Comparison of ENCODE assay signal across 19 cellular contexts in the genomic region with DNA sequence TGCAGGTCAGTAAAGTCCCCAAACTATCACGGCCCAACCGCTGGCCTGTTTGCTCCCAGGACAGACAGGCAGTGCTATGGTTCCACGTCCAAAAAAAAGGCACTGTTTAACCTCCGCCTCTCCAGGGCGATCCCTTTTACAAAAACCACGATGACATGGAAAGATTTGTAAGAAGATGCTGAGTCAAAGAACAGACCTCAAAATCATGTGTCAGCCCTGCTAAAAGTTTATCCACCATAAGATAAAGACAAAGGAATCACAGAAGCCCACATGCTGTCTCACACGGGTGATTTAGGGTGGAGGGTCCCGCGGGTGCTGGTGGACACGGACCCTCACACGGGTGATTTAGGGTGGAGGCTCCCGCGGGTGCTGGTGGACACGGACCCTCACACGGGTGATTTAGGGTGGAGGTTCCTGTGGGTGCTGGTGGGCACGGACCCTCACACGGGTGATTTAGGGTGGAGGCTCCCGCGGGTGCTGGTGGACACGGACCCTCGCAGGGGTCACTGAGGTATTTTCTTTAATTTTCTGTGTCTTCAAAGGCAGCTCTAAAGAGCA.
DNase-seq lines count a peak whose midpoint lies in the region; ATAC-seq, FAIRE-seq and TF ChIP-seq lines count a peak whose summit lies in the region.
"Had no signal": no experiment of that assay in that cellular context is flagged by ENCODE, and none has a peak within 500 bp of the region (broad histone marks: within the 10 kb centered on the region; RNA-seq: fewer than 3 reads in every experiment).

No MANE protein-coding gene starts in this region.

- H3K9me3 ChIP-seq in BLaER1 (no peaks in the 10 kb centered on the region), IMR-90 (ENCODE audit: control insufficient read depth, insufficient read depth, low read length) (no peaks in the 10 kb centered on the region), neutrophil (no peaks in the 10 kb centered on the region)
- H3K9me3 ChIP-seq: MG63, pancreas had no signal

- H2BK5ac ChIP-seq in IMR-90 (ENCODE audit: low read depth, low read length, poor library complexity, severe bottlenecking), result no peak overlapping the region

- TF ChIP-seq CTCF in IMR-90 (conservative IDR thresholded peaks at IDR 0.05; ENCODE audit: low read depth, low read length) (no peak), bronchial epithelial cell (IDR thresholded peaks at IDR 0.05; ENCODE audit: insufficient read depth, low read length, severe bottlenecking) (no peak), neutrophil (IDR thresholded peaks at IDR 0.05) (no peak)
- TF ChIP-seq CTCF in activated CD8-positive, alpha-beta T cell treated with anti-CD3 and anti-CD28 coated beads for 36 hours (IDR thresholded peaks at IDR 0.05), result no peak

- H2BK120ac ChIP-seq in IMR-90 (ENCODE audit: low read depth, low read length), result no peak overlapping the region

- TF ChIP-seq RAD21 in IMR-90 (IDR thresholded peaks at IDR 0.05; ENCODE audit: low read length), result no peak

- in situ Hi-C loops in IMR-90 (cut with MboI; ENCODE audit: low sequenced_read_pairs), result no loop called here

- H2AFZ ChIP-seq in IMR-90 (replicated peaks; ENCODE audit: low read length, poor library complexity), result no peak overlapping the region

- H3K9me3 Mint-ChIP-seq in activated CD8-positive, alpha-beta T cell treated with anti-CD3 and anti-CD28 coated beads for 36 hours, result no peaks in the 10 kb centered on the region
- H3K9me3 Mint-ChIP-seq: endodermal cell; T-helper 2 cell treated with Interferon-gamma antibody and Interleukin-4, amounts not matched to agents 5 μg/mL and 100 μg/mL, for 36 hours had no signal

- H3K4me2 ChIP-seq in BLaER1 (peak overlapping the region; percentile 97), IMR-90 (ENCODE audit: low read depth, low read length) (no peak overlapping the region)

- POLR2A ChIA-PET in IMR-90 (lab: Charles Lee; ENCODE audit: unreplicated experiment), result no interaction called here
- POLR2A ChIA-PET in activated CD8-positive, alpha-beta T cell treated with anti-CD3 and anti-CD28 coated beads for 36 hours (lab: Charles Lee), result no interaction called here

- no peak overlapping the region for H2AK9ac ChIP-seq in IMR-90 (replicated peaks; ENCODE audit: low read depth, low read length, poor library complexity)

- dilution Hi-C loops in IMR-90 (cut with HindIII; ENCODE audit: low sequenced_read_pairs, unreplicated experiment), result no loop called here

- intact Hi-C loops in IMR-90 (cut with micrococcal nuclease), result loop anchor here (2.0 kb wide), 1 partner anchor 147 kb away; no protein-coding TSS in a partner anchor
- intact Hi-C loops in activated CD8-positive, alpha-beta T cell treated with anti-CD3 and anti-CD28 coated beads for 36 hours (cut with micrococcal nuclease), result no loop called here

- H4K8ac ChIP-seq in IMR-90 (ENCODE audit: low read depth in 2 of 2, low read length in 2 of 2), result no peak overlapping the region

- H3K27ac ChIP-seq in BLaER1, result no peak overlapping the region
- no peak overlapping the region for H3K27ac ChIP-seq in IMR-90 (ENCODE audit: insufficient read depth, low read length)
- peak overlapping the region; percentile 13 for H3K27ac ChIP-seq in neutrophil
- H3K27ac ChIP-seq: C4-2B, cardiac muscle cell, pancreas had no signal

- peaks cover 5% of the 10 kb centered on the region for H3K4me1 Mint-ChIP-seq in activated CD8-positive, alpha-beta T cell treated with anti-CD3 and anti-CD28 coated beads for 36 hours (ENCODE audit: low read depth)

- FAIRE-seq in bronchial epithelial cell (lab: Jason Lieb, UNC), result peak; percentile 50
- FAIRE-seq: pancreas had no signal

- BruUV-seq in IMR-90 (replicated peaks; lab: Mats Ljungman, UMichigan), result no TSS peak

- H3K36me3 Mint-ChIP-seq in activated CD8-positive, alpha-beta T cell treated with anti-CD3 and anti-CD28 coated beads for 36 hours (ENCODE audit: low read depth), result peaks cover 8% of the 10 kb centered on the region

- H4K91ac ChIP-seq in IMR-90 (ENCODE audit: insufficient read depth, low read depth, low read length), result no peak overlapping the region

- no peak overlapping the region for H2BK20ac ChIP-seq in IMR-90 (ENCODE audit: low read depth, low read length)

- H2AK5ac ChIP-seq in IMR-90 (ENCODE audit: low read depth, low read length), result no peak overlapping the region

- H3K4ac ChIP-seq in IMR-90 (ENCODE audit: low read depth, low read length), result no peak overlapping the region

- H3K18ac ChIP-seq in IMR-90 (ENCODE audit: low read depth, low read length), result no peak overlapping the region

- no peak for TF ChIP-seq POLR2A in IMR-90 (IDR thresholded peaks at IDR 0.05; ENCODE audit: low read depth, low read length)

- no peak overlapping the region for H3K56ac ChIP-seq in IMR-90 (ENCODE audit: extremely low read depth, insufficient read depth, low read length)

- 0 out of 2 replicates have a peak, but pooled peaks cover 6% of the 10 kb centered on the region for H3K36me3 ChIP-seq in BLaER1
- peaks cover 4% of the 10 kb centered on the region for H3K36me3 ChIP-seq in IMR-90 (ENCODE audit: control insufficient read depth, insufficient read depth, low read length)
- peaks cover 1% of the 10 kb centered on the region for H3K36me3 ChIP-seq in bronchial epithelial cell (ENCODE audit: control insufficient read depth, insufficient read depth, low read length)
- peaks cover 36% of the 10 kb centered on the region for H3K36me3 ChIP-seq in neutrophil
- H3K36me3 ChIP-seq: cardiac muscle cell, MG63, pancreas had no signal

- no peak overlapping the region for H4K5ac ChIP-seq in IMR-90 (ENCODE audit: low read depth, low read length)

- H3K27me3 ChIP-seq in BLaER1 (peaks cover 12% of the 10 kb centered on the region; the same call in 1 of the 2 replicates), IMR-90 (ENCODE audit: control insufficient read depth, insufficient read depth, low read length) (no peaks in the 10 kb centered on the region), bronchial epithelial cell (ENCODE audit: control insufficient read depth, insufficient read depth, low read length) (no peaks in the 10 kb centered on the region), neutrophil (no peaks in the 10 kb centered on the region)
- H3K27me3 ChIP-seq: cardiac muscle cell, MG63, pancreas had no signal

- no peak overlapping the region for H3K14ac ChIP-seq in IMR-90 (replicated peaks; ENCODE audit: low read depth, low read length)

- H3K4me3 ChIP-seq in BLaER1, result no peak overlapping the region
- H3K4me3 ChIP-seq in IMR-90 (ENCODE audit: insufficient read depth, low read depth, low read length), result no peak overlapping the region
- no peak overlapping the region for H3K4me3 ChIP-seq in bronchial epithelial cell (ENCODE audit: low read depth, low read length)
- no peak overlapping the region for H3K4me3 ChIP-seq in neutrophil (ENCODE audit: low read depth in 1 of 2, low read length in 1 of 2)
- H3K4me3 ChIP-seq: cardiac muscle cell, MG63, pancreas had no signal

- H3K79me1 ChIP-seq in IMR-90 (ENCODE audit: low read depth in 1 of 2, low read length in 2 of 2), result no peaks in the 10 kb centered on the region

- no peak overlapping the region for H3K27ac Mint-ChIP-seq in activated CD8-positive, alpha-beta T cell treated with anti-CD3 and anti-CD28 coated beads for 36 hours
- H3K27ac Mint-ChIP-seq: T-helper 2 cell treated with Interferon-gamma antibody and Interleukin-4, amounts not matched to agents 5 μg/mL and 100 μg/mL, for 36 hours had no signal

- no peak for ATAC-seq in IMR-90 (ENCODE audit: low read depth)
- ATAC-seq in activated CD8-positive, alpha-beta T cell treated with anti-CD3 and anti-CD28 coated beads for 36 hours, result no peak

- H2BK15ac ChIP-seq in IMR-90 (ENCODE audit: low read depth, low read length), result no peak overlapping the region

- H3K23ac ChIP-seq in IMR-90 (ENCODE audit: low read depth, low read length), result no peak overlapping the region

- no peak overlapping the region for H3K4me3 Mint-ChIP-seq in activated CD8-positive, alpha-beta T cell treated with anti-CD3 and anti-CD28 coated beads for 36 hours
- H3K4me3 Mint-ChIP-seq: activated naive CD4-positive, alpha-beta T cell treated with anti-CD3 and anti-CD28 coated beads, Interleukin-2, amount 10 ng/mL, durations not matched to agents 7 days and 5 days; T-helper 2 cell treated with Interferon-gamma antibody and Interleukin-4, amounts not matched to agents 5 μg/mL and 100 μg/mL, for 36 hours had no signal

- DNase-seq in IMR-90 (peak; percentile 60), bronchial epithelial cell (ENCODE audit: low read depth) (no peak), NCI-H82 treated with DMSO at 0.1 percent for 48 hours (lab: John Stamatoyannopoulos, UW; ENCODE audit: unreplicated experiment) (no peak), NCI-H2196 treated with DMSO at 0.1 percent for 48 hours (lab: John Stamatoyannopoulos, UW; ENCODE audit: unreplicated experiment) (no peak), NCI-H1694 (lab: John Stamatoyannopoulos, UW) (no peak)
- DNase-seq in activated CD8-positive, alpha-beta T cell treated with anti-CD3 and anti-CD28 coated beads for 36 hours, result no peak
- DNase-seq: activated CD4-positive, alpha-beta T cell treated with anti-CD3 and anti-CD28 coated beads, Interleukin-2, amount 50 U/mL, for 48 hours; activated naive CD4-positive, alpha-beta T cell treated with anti-CD3 and anti-CD28 coated beads, Interleukin-2, amount 10 ng/mL, durations not matched to agents 7 days and 5 days; DND-41; MG63; NCI-H774; stimulated activated CD4-positive, alpha-beta T cell treated with anti-CD3 and anti-CD28 coated beads, Interleukin-15, amount 100 ng/mL, for 24 hours had no signal

- peaks cover 4% of the 10 kb centered on the region for H3K9me1 ChIP-seq in IMR-90 (ENCODE audit: insufficient read depth, low read length)

- CTCF ChIA-PET in IMR-90 (lab: Yijun Ruan, JAX), result interaction anchor here (0.5 to 1.3 kb wide), 3 partner anchors 27 to 121 kb away, joined by 4 to 7 read pairs (median 4); no protein-coding TSS in a partner anchor
- CTCF ChIA-PET in activated CD8-positive, alpha-beta T cell treated with anti-CD3 and anti-CD28 coated beads for 36 hours (lab: Charles Lee), result no interaction called here

- 100% methylated on average over 1 of the region's 21 CpGs; no CpG with 5 or more reads in 1 of the 2 experiments for WGBS in IMR-90 (ENCODE audit: extremely low coverage in 2 of 2, insufficient read length in 1 of 2), 2 experiments

- H3K27me3 Mint-ChIP-seq in activated CD8-positive, alpha-beta T cell treated with anti-CD3 and anti-CD28 coated beads for 36 hours, result no peaks in the 10 kb centered on the region
- H3K27me3 Mint-ChIP-seq: activated naive CD4-positive, alpha-beta T cell treated with anti-CD3 and anti-CD28 coated beads, Interleukin-2, amount 10 ng/mL, durations not matched to agents 7 days and 5 days had no signal

- H4K20me1 ChIP-seq in BLaER1, result no peaks in the 10 kb centered on the region
- no peaks in the 10 kb centered on the region for H4K20me1 ChIP-seq in IMR-90 (ENCODE audit: insufficient read depth, low read length)

- no peak overlapping the region for H3K9ac ChIP-seq in BLaER1
- no peak overlapping the region for H3K9ac ChIP-seq in IMR-90 (ENCODE audit: low read depth, low read length)

- H3K4me1 ChIP-seq in BLaER1, result peaks cover 78% of the 10 kb centered on the region
- H3K4me1 ChIP-seq in IMR-90 (ENCODE audit: control insufficient read depth, insufficient read depth, low read length), result peaks cover 3% of the 10 kb centered on the region
- peaks cover 4 to 9% of the 10 kb centered on the region in 2 experiments for H3K4me1 ChIP-seq in neutrophil (ENCODE audit: control insufficient read depth in 1 of 2, insufficient read depth in 1 of 2, low read depth in 1 of 2, low read length in 1 of 2)
- H3K4me1 ChIP-seq: pancreas had no signal
